Comparison of ENCODE assay signal across 33 cellular contexts in genomic region chr7:41053830-41054229, GRCh38.
DNase-seq lines count a peak whose midpoint lies in the region; TF ChIP-seq lines count a peak whose summit lies in the region.
"Had no signal": no experiment of that assay in that cellular context is flagged by ENCODE, and none has a peak within 500 bp of the region (broad histone marks: within the 10 kb centered on the region; RNA-seq: fewer than 3 reads in every experiment).

No MANE protein-coding gene starts in this region.

- H3K27me3 ChIP-seq in PC-9 (ENCODE audit: insufficient read depth, low read depth) (no peaks in the 10 kb centered on the region), transverse colon (no peaks in the 10 kb centered on the region)
- H3K27me3 ChIP-seq: cardiac muscle cell, gastrocnemius medialis, tibial artery had no signal

- H3K9me3 Mint-ChIP-seq in HFFc6, result peaks cover 12% of the 10 kb centered on the region
- H3K9me3 Mint-ChIP-seq in chondrocyte (ENCODE audit: low read depth), result peaks cover 8% of the 10 kb centered on the region

- H3K4me3 Mint-ChIP-seq in HFFc6 (no peak overlapping the region), chondrocyte (ENCODE audit: unreplicated experiment) (no peak overlapping the region)
- H3K4me3 Mint-ChIP-seq: natural killer cell treated with Interleukin-12 subunit alpha and Interleukin-12 subunit beta and Interleukin-15 and Interleukin-18, amount 100 ng/mL, for 72 hours; T-helper 2 cell treated with Interferon-gamma antibody and Interleukin-4, amounts not matched to agents 5 μg/mL and 100 μg/mL, for 36 hours had no signal

- TF ChIP-seq EP300 in transverse colon (IDR thresholded peaks at IDR 0.05; ENCODE audit: low read depth), result no peak

- peak overlapping the region; percentile 12; the same call in 1 of the 2 replicates for H3K27ac Mint-ChIP-seq in HFFc6
- H3K27ac Mint-ChIP-seq in chondrocyte (ENCODE audit: unreplicated experiment), result no peak overlapping the region
- H3K27ac Mint-ChIP-seq: activated naive CD4-positive, alpha-beta T cell treated with anti-CD3 and anti-CD28 coated beads, Interleukin-2, amount 50 U/mL, for 72 hours; activated T-helper 2 cell treated with anti-CD3 and anti-CD28 coated beads, Interferon-gamma antibody, Interleukin-2, Interleukin-4, amounts not matched to agents 10 μg/mL and 5 μg/mL and 100 μg/mL, durations not matched to agents 14 hours and 24 hours and 36 hours; natural killer cell treated with Interleukin-12 subunit alpha and Interleukin-12 subunit beta and Interleukin-15 and Interleukin-18, amount 100 ng/mL, for 72 hours; T-helper 2 cell treated with Interferon-gamma antibody and Interleukin-4, amounts not matched to agents 5 μg/mL and 100 μg/mL, for 36 hours had no signal

- peak; percentile 68 for TF ChIP-seq CTCF in HFFc6 (IDR thresholded peaks at IDR 0.05)
- TF ChIP-seq CTCF in chondrocyte (IDR thresholded peaks at IDR 0.05), result peak; percentile 50
- no peak for TF ChIP-seq CTCF in PC-9 (conservative IDR thresholded peaks at IDR 0.05)
- no peak for TF ChIP-seq CTCF in transverse colon (IDR thresholded peaks at IDR 0.05)

- H3K27ac ChIP-seq in PC-9 (no peak overlapping the region), transverse colon (no peak overlapping the region)
- H3K27ac ChIP-seq: cardiac muscle cell, coronary artery, epithelial cell of prostate, gastrocnemius medialis, tibial artery, VCaP had no signal

- POLR2A ChIA-PET in PC-9 (lab: Charles Lee; ENCODE audit: unreplicated experiment), result interaction anchor here (0.5 kb wide), 1 partner anchor 22 kb away, joined by 4 read pairs; no protein-coding TSS in a partner anchor

- H2AFZ ChIP-seq in PC-9, result no peak overlapping the region

- DNase-seq in AG08396 (ENCODE audit: low spot score), result peak; percentile 54
- DNase-seq in HFFc6, result peak; percentile 63
- DNase-seq in chondrocyte (ENCODE audit: low spot score), result no peak
- peak; percentile 61 for DNase-seq in hepatic stellate cell (ENCODE audit: low spot score)
- no peak for DNase-seq in DMS53 (lab: John Stamatoyannopoulos, UW)
- no peak for DNase-seq in NCI-H1105 treated with DMSO at 0.1 percent for 48 hours (lab: John Stamatoyannopoulos, UW)
- no peak for DNase-seq in PC-9
- no peak for DNase-seq in transverse colon
- DNase-seq: ACHN; activated CD4-positive, alpha-beta T cell treated with anti-CD3 and anti-CD28 coated beads for 4 hours; activated T-cell treated with anti-CD3 and anti-CD28 coated beads for 4 hours; Calu3; effector CD8-positive, alpha-beta T cell; gastrocnemius medialis; hippocampal formation; Karpas-422; left cardiac atrium; NCI-H1436; NCI-H2081 treated with DMSO at 0.1 percent for 48 hours; NCI-H345; occipital lobe; SHP77; stimulated activated CD4-positive, alpha-beta T cell treated with anti-CD3 and anti-CD28 coated beads, Interleukin-15, amount 100 ng/mL, for 24 hours; stimulated activated CD4-positive, alpha-beta T cell treated with anti-CD3 and anti-CD28 coated beads, Interleukin-4, amount 100 ng/mL, for 4 hours; tibial artery had no signal

- H3K4me2 ChIP-seq in PC-9, result no peak overlapping the region

- H3K36me3 ChIP-seq in PC-9 (ENCODE audit: low read depth) (no peaks in the 10 kb centered on the region), transverse colon (no peaks in the 10 kb centered on the region)
- H3K36me3 ChIP-seq: cardiac muscle cell, gastrocnemius medialis, tibial artery had no signal

- in situ Hi-C loops in transverse colon (cut with MboI; ENCODE audit: low pct_ligation_motif_present in 1 of 4, low pct_unique_long_range_greater_than_20kb in 1 of 4, low sequenced_read_pairs in 3 of 4), result no loop called here

- H3K27me3 Mint-ChIP-seq in HFFc6 (ENCODE audit: insufficient read depth) (peaks cover 3% of the 10 kb centered on the region), chondrocyte (ENCODE audit: low read depth) (no peaks in the 10 kb centered on the region)
- H3K27me3 Mint-ChIP-seq: natural killer cell treated with Interleukin-12 subunit alpha and Interleukin-12 subunit beta and Interleukin-15 and Interleukin-18, amount 100 ng/mL, for 72 hours had no signal

- no peak for TF ChIP-seq POLR2A in transverse colon (IDR thresholded peaks at IDR 0.05)

- no TSS peak for BruUV-seq in PC-9 (replicated peaks; lab: Mats Ljungman, UMichigan)

- H3K36me3 Mint-ChIP-seq in HFFc6 (ENCODE audit: low read depth) (peaks cover 19% of the 10 kb centered on the region; the same call in 1 of the 2 replicates), chondrocyte (ENCODE audit: low read depth) (peaks cover 5% of the 10 kb centered on the region)
- H3K36me3 Mint-ChIP-seq: natural killer cell treated with Interleukin-12 subunit alpha and Interleukin-12 subunit beta and Interleukin-15 and Interleukin-18, amount 100 ng/mL, for 72 hours had no signal

- intact Hi-C loops in PC-9 (cut with micrococcal nuclease; ENCODE audit: unreplicated experiment), result no loop called here
- intact Hi-C loops in transverse colon (cut with DNase I; ENCODE audit: low total_unique reads), result no loop called here

- peaks cover under 1% of the 10 kb centered on the region; the same call in 1 of the 2 replicates for H3K4me1 ChIP-seq in PC-9 (replicated peaks; ENCODE audit: insufficient read depth)
- no peaks in the 10 kb centered on the region for H3K4me1 ChIP-seq in transverse colon
- H3K4me1 ChIP-seq: gastrocnemius medialis, tibial artery had no signal

- no peaks in the 10 kb centered on the region for H3K9me2 ChIP-seq in PC-9 (ENCODE audit: insufficient read depth)

- H3K4me3 ChIP-seq in PC-9 (no peak overlapping the region), transverse colon (no peak overlapping the region)
- H3K4me3 ChIP-seq: cardiac muscle cell, coronary artery, gastrocnemius medialis, tibial artery had no signal

- peaks cover under 1% of the 10 kb centered on the region; the same call in 1 of the 2 replicates for H3F3A ChIP-seq in PC-9 (ENCODE audit: insufficient read depth, low read depth)

- CTCF ChIA-PET in PC-9 (lab: Charles Lee), result no interaction called here

- H4K20me1 ChIP-seq in PC-9 (ENCODE audit: insufficient read depth), result no peaks in the 10 kb centered on the region

- H3K9me3 ChIP-seq in PC-9 (ENCODE audit: insufficient read depth, low read depth), result peaks cover 16% of the 10 kb centered on the region
- no peaks in the 10 kb centered on the region for H3K9me3 ChIP-seq in transverse colon
- H3K9me3 ChIP-seq: gastrocnemius medialis, tibial artery had no signal

- H3K79me2 ChIP-seq in PC-9 (ENCODE audit: low read depth), result no peaks in the 10 kb centered on the region

- 94 to 95% methylated on average over 2 of the region's 2 CpGs for WGBS in transverse colon (ENCODE audit: low coverage in 1 of 2), 2 donors

- H3K4me1 Mint-ChIP-seq in HFFc6 (ENCODE audit: low read depth), result peaks cover 34% of the 10 kb centered on the region
- H3K4me1 Mint-ChIP-seq in chondrocyte (ENCODE audit: low read depth), result peaks cover 9% of the 10 kb centered on the region

Comparison
In these comparisons a context has a peak if more than half of its experiments do, and no peak if none do; other contexts are left out.
1. DNase-seq: peak in AG08396 (single experiment), HFFc6 (single experiment) and hepatic stellate cell (single experiment); none in chondrocyte (single experiment), DMS53 (single experiment), NCI-H1105 treated with DMSO at 0.1 percent for 48 hours (single experiment), PC-9 (0 of 2) and transverse colon (single experiment).
2. CTCF ChIP-seq: peak in HFFc6 (single experiment) and chondrocyte (single experiment); none in PC-9 (single experiment) and transverse colon (0 of 5).